ENCODE assay signal across 16 cellular contexts in genomic region chr15:83992356-83993031, GRCh38.
DNase-seq lines count a peak whose midpoint lies in the region; ATAC-seq and TF ChIP-seq lines count a peak whose summit lies in the region.
"Had no signal": no experiment of that assay in that cellular context is flagged by ENCODE, and none has a peak within 500 bp of the region (broad histone marks: within the 10 kb centered on the region; RNA-seq: fewer than 3 reads in every experiment).

No MANE protein-coding gene starts in this region.

- no peaks in the 10 kb centered on the region for H3K4me1 ChIP-seq in spleen
- H3K4me1 ChIP-seq: upper lobe of left lung had no signal

- WGBS in spleen, 5 donors: 71 to 90% (median 82%) methylated on average over 3 of the region's 3 CpGs

- no peak for TF ChIP-seq POLR2A in spleen (IDR thresholded peaks at IDR 0.05)

- intact Hi-C loops in spleen (cut with DNase I; ENCODE audit: low total_unique reads) (no loop called here), posterior cingulate gyrus (cut with DNase I) (no loop called here)

- ATAC-seq in GM18498 (IDR thresholded peaks at IDR 0.05; ENCODE audit: unreplicated experiment): peak; percentile 93
- peak; percentile 82 for ATAC-seq in GM19452 (IDR thresholded peaks at IDR 0.05; ENCODE audit: unreplicated experiment)
- ATAC-seq in HG02852 (IDR thresholded peaks at IDR 0.05; ENCODE audit: unreplicated experiment): peak; percentile 85
- peak; percentile 66 for ATAC-seq in HG03521 (IDR thresholded peaks at IDR 0.05; ENCODE audit: unreplicated experiment)

- no peaks in the 10 kb centered on the region for H3K36me3 ChIP-seq in spleen
- H3K36me3 ChIP-seq: MG63, upper lobe of left lung had no signal

- no peak for TF ChIP-seq CTCF in spleen (IDR thresholded peaks at IDR 0.05 in 8 of 11, conservative IDR thresholded peaks at IDR 0.05 in 3 of 11)

- DNase-seq in NCI-H69 (lab: John Stamatoyannopoulos, UW) (no peak), spleen (no peak), posterior cingulate gyrus (no peak), NCI-H82 (lab: John Stamatoyannopoulos, UW) (no peak)
- DNase-seq: ACHN; activated CD4-positive, CD25-positive, alpha-beta regulatory T cell; activated naive CD8-positive, alpha-beta T cell treated with anti-CD3 and anti-CD28 coated beads, Interleukin-2, amount 10 ng/mL, durations not matched to agents 7 days and 5 days; H9; kidney glomerular epithelial cell; MG63; stimulated activated CD4-positive, alpha-beta T cell treated with anti-CD3 and anti-CD28 coated beads, Interleukin-15, amount 100 ng/mL, for 24 hours; upper lobe of left lung had no signal

- H3K9me3 ChIP-seq in spleen: no peaks in the 10 kb centered on the region
- H3K9me3 ChIP-seq: MG63, upper lobe of left lung had no signal

- no peak overlapping the region for H3K4me3 ChIP-seq in spleen
- H3K4me3 ChIP-seq: MG63, upper lobe of left lung had no signal

- H3K27me3 ChIP-seq in spleen (replicated peaks in 1 of 7): no peaks in the 10 kb centered on the region
- H3K27me3 ChIP-seq: MG63, upper lobe of left lung had no signal

- peak overlapping the region in 1 of 8 donors; percentile 43 for H3K27ac ChIP-seq in spleen
- H3K27ac ChIP-seq: upper lobe of left lung had no signal
